18 cellular contexts compared by ENCODE assay signal in genomic region chr21:45034556-45035476, GRCh38. TPM values are rescaled to one million over a fixed set of nuclear protein-coding genes. Genes with fewer than 3 reads are reported as not detected.
DNase-seq lines count a peak whose midpoint lies in the region; ATAC-seq, FAIRE-seq and TF ChIP-seq lines count a peak whose summit lies in the region.
"Had no signal": no experiment of that assay in that cellular context is flagged by ENCODE, and none has a peak within 500 bp of the region (broad histone marks: within the 10 kb centered on the region; RNA-seq: fewer than 3 reads in every experiment).

No MANE protein-coding gene starts in this region.

- H3K27me3 ChIP-seq in left ventricle myocardium inferior (ENCODE audit: low read depth) (no peaks in the 10 kb centered on the region), upper lobe of right lung (no peaks in the 10 kb centered on the region)
- H3K27me3 ChIP-seq: brain microvascular endothelial cell had no signal

- intact Hi-C loops in left ventricle myocardium inferior (cut with micrococcal nuclease): no loop called here
- intact Hi-C loops in posterior vena cava (cut with DNase I): loop anchor here in 1 of 2 donors (5.0 kb wide), 1 partner anchor 68 kb away; no protein-coding TSS in a partner anchor
- intact Hi-C loops in upper lobe of right lung (cut with DNase I): no loop called here

- H3K27ac ChIP-seq in coronary artery (peak overlapping the region; percentile 86 to 98), left ventricle myocardium inferior (replicated peaks) (peak overlapping the region; percentile 73), upper lobe of right lung (peak overlapping the region; percentile 72)
- H3K27ac ChIP-seq: brain microvascular endothelial cell, HL-60 had no signal

- peaks cover 21% of the 10 kb centered on the region for H3K9me3 ChIP-seq in left ventricle myocardium inferior (replicated peaks)
- no peaks in the 10 kb centered on the region for H3K9me3 ChIP-seq in upper lobe of right lung

- H3K4me1 ChIP-seq in left ventricle myocardium inferior: peaks cover 52% of the 10 kb centered on the region
- H3K4me1 ChIP-seq in upper lobe of right lung: peaks cover 21% of the 10 kb centered on the region

- H3K4me3 ChIP-seq in coronary artery: no peak overlapping the region
- H3K4me3 ChIP-seq in left ventricle myocardium inferior: no peak overlapping the region
- no peak overlapping the region for H3K4me3 ChIP-seq in upper lobe of right lung

- no peak for FAIRE-seq in urothelium cell line (lab: Jason Lieb, UNC)
- FAIRE-seq: GM19239, islet of Langerhans had no signal

- ATAC-seq in upper lobe of right lung (peak; percentile 8), GM19351 (IDR thresholded peaks at IDR 0.05; ENCODE audit: unreplicated experiment) (no peak), HG03432 (IDR thresholded peaks at IDR 0.05; ENCODE audit: unreplicated experiment) (no peak)
- ATAC-seq: HCT116 had no signal

- DNase-seq in coronary artery (ENCODE audit: low spot score): no peak
- DNase-seq in left ventricle myocardium inferior: no peak
- DNase-seq in posterior vena cava (ENCODE audit: low spot score): peak; percentile 72
- peak; percentile 49 for DNase-seq in upper lobe of right lung
- DNase-seq in urothelium cell line (ENCODE audit: low spot score): no peak
- no peak for DNase-seq in hepatic stellate cell (ENCODE audit: low spot score)
- DNase-seq: COR-L47, mesendoderm, NCI-H2029 treated with DMSO at 0.1 percent for 48 hours, NCI-H526 treated with DMSO at 0.1 percent for 48 hours, T-helper 1 cell had no signal

- TF ChIP-seq CTCF in coronary artery (IDR thresholded peaks at IDR 0.05) (no peak), left ventricle myocardium inferior (IDR thresholded peaks at IDR 0.05; ENCODE audit: borderline replicate concordance) (no peak), upper lobe of right lung (IDR thresholded peaks at IDR 0.05) (no peak)

- H3K36me3 ChIP-seq in left ventricle myocardium inferior (no peaks in the 10 kb centered on the region), upper lobe of right lung (no peaks in the 10 kb centered on the region)
- H3K36me3 ChIP-seq: brain microvascular endothelial cell had no signal

RNA-seq across cellular contexts. Expression of gene ADARB1, which starts 39.6 kb away (rescaled TPM):
- total RNA-seq in left ventricle myocardium inferior (15.5 TPM), posterior vena cava (10 to 100 TPM; 72.4 to 85.6 TPM), upper lobe of right lung (73.6 TPM)

Comparison
In these comparisons a context has a peak if more than half of its experiments do, and no peak if none do; other contexts are left out.
1. DNase-seq: peak in posterior vena cava (single experiment) and upper lobe of right lung (single experiment); none in coronary artery (single experiment), left ventricle myocardium inferior (single experiment), urothelium cell line (single experiment) and hepatic stellate cell (single experiment).
2. Peak in every context shown above with its lines, with median percentiles within 50 percentile points of each other: H3K27ac ChIP-seq.